In the genomic region with DNA sequence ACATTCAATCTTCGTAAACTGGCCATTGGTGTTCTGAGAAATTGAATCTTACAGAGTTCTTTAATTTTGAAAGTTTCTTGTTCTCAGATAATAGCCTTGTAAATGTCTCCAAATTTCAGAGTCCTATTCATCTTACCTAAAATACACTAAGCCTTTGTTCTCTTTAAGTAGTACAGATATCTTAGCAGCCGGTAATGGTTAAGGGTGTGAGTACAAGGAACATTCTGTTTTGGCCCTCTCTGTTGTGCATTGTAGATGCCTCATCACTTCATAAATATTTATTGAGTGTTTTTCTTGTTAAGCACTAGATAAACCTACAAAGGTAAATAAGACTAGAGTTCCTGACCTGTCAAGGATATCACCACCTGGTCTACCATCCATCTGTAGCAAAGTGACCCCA, we compare ENCODE assay signal across 29 cellular contexts. TPM values are rescaled to one million over a fixed set of nuclear protein-coding genes. Genes with fewer than 3 reads are reported as not detected.
DNase-seq lines count a peak whose midpoint lies in the region; ATAC-seq, FAIRE-seq and TF ChIP-seq lines count a peak whose summit lies in the region.
"Had no signal": no experiment of that assay in that cellular context is flagged by ENCODE, and none has a peak within 500 bp of the region (broad histone marks: within the 10 kb centered on the region; RNA-seq: fewer than 3 reads in every experiment).

No MANE protein-coding gene starts in this region.

- in situ Hi-C loops in mammary epithelial cell (cut with MboI; ENCODE audit: low sequenced_read_pairs in 2 of 2), result no loop called here

- ATAC-seq in GM21717 (IDR thresholded peaks at IDR 0.05; ENCODE audit: unreplicated experiment), result no peak
- ATAC-seq: K562, PC-3, T-cell had no signal

- H3K9ac ChIP-seq in mammary epithelial cell (ENCODE audit: insufficient read depth, low read length) (no peak overlapping the region), endothelial cell of umbilical vein (replicated peaks; ENCODE audit: extremely low read depth, insufficient read depth, low read length) (no peak overlapping the region)

- H3K9me3 ChIP-seq in mammary epithelial cell (replicated peaks; ENCODE audit: insufficient read depth, low read length), result no peaks in the 10 kb centered on the region
- H3K9me3 ChIP-seq in breast epithelium, result no peaks in the 10 kb centered on the region
- no peaks in the 10 kb centered on the region for H3K9me3 ChIP-seq in endothelial cell of umbilical vein (replicated peaks; ENCODE audit: control insufficient read depth, insufficient read depth, low read length)
- H3K9me3 ChIP-seq: Caco-2, MG63 had no signal

- TF ChIP-seq CTCF in mammary epithelial cell (conservative IDR thresholded peaks at IDR 0.05 in 1 of 2, IDR thresholded peaks at IDR 0.05 in 1 of 2; ENCODE audit: extremely low read depth in 1 of 2, insufficient read depth in 1 of 2, low read depth in 1 of 2, low read length in 2 of 2) (no peak), breast epithelium (IDR thresholded peaks at IDR 0.05) (no peak), endothelial cell of umbilical vein (IDR thresholded peaks at IDR 0.05; ENCODE audit: extremely low read depth in 1 of 2, insufficient read depth in 1 of 2, low read depth in 1 of 2, low read length in 2 of 2) (no peak), GM20000 (IDR thresholded peaks at IDR 0.05; ENCODE audit: extremely low read depth, missing control alignments) (no peak)

- intact Hi-C loops in mammary epithelial cell (cut with micrococcal nuclease) (loop anchor here (10.0 kb wide), 1 partner anchor 199 kb away; no protein-coding TSS in a partner anchor), breast epithelium (cut with DNase I; ENCODE audit: low total_unique reads) (no loop called here), endothelial cell of umbilical vein (cut with micrococcal nuclease) (no loop called here)

- no peak overlapping the region for H3K4me3 ChIP-seq in mammary epithelial cell (replicated peaks in 1 of 3; ENCODE audit: insufficient read depth in 1 of 3, low read depth in 2 of 3, low read length in 3 of 3)
- no peak overlapping the region for H3K4me3 ChIP-seq in breast epithelium
- no peak overlapping the region for H3K4me3 ChIP-seq in endothelial cell of umbilical vein (replicated peaks in 1 of 3; ENCODE audit: insufficient read depth in 1 of 3, low read depth in 1 of 3, low read length in 3 of 3)
- H3K4me3 ChIP-seq: K562, MG63, SJSA1 had no signal

- H3K36me3 ChIP-seq in mammary epithelial cell (ENCODE audit: insufficient read depth, low read length) (peaks cover 1% of the 10 kb centered on the region), breast epithelium (no peaks in the 10 kb centered on the region), endothelial cell of umbilical vein (ENCODE audit: control insufficient read depth in 2 of 2, extremely low read depth in 1 of 2, insufficient read depth in 2 of 2, low read length in 2 of 2) (no peaks in the 10 kb centered on the region)
- H3K36me3 ChIP-seq: MG63, SJSA1 had no signal

- BruUV-seq in mammary epithelial cell (replicated peaks; lab: Mats Ljungman, UMichigan) (no TSS peak), endothelial cell of umbilical vein (replicated peaks; lab: Mats Ljungman, UMichigan) (no TSS peak)

- TF ChIP-seq POLR2A in breast epithelium (IDR thresholded peaks at IDR 0.05), result no peak
- TF ChIP-seq POLR2A in endothelial cell of umbilical vein (IDR thresholded peaks at IDR 0.05; ENCODE audit: low read depth, low read length), result no peak

- H3K4me1 ChIP-seq in mammary epithelial cell (ENCODE audit: insufficient read depth, low read length) (no peaks in the 10 kb centered on the region), breast epithelium (no peaks in the 10 kb centered on the region), endothelial cell of umbilical vein (ENCODE audit: control insufficient read depth, extremely low read depth, insufficient read depth, low read length) (no peaks in the 10 kb centered on the region)
- H3K4me1 ChIP-seq: Caco-2 had no signal

- H2AFZ ChIP-seq in mammary epithelial cell (ENCODE audit: low read depth, low read length) (no peak overlapping the region), endothelial cell of umbilical vein (ENCODE audit: low read depth, low read length) (no peak overlapping the region)

- CTCF ChIA-PET in mammary epithelial cell (lab: Charles Lee; ENCODE audit: low non-redundant PET) (no interaction called here), endothelial cell of umbilical vein (lab: Charles Lee) (no interaction called here)

- H3K4me2 ChIP-seq in mammary epithelial cell (ENCODE audit: insufficient read depth, low read depth, low read length), result no peak overlapping the region
- no peak overlapping the region for H3K4me2 ChIP-seq in endothelial cell of umbilical vein (ENCODE audit: insufficient read depth, low read length)

- H3K27me3 ChIP-seq in mammary epithelial cell (ENCODE audit: insufficient read depth, low read length) (no peaks in the 10 kb centered on the region), breast epithelium (no peaks in the 10 kb centered on the region), endothelial cell of umbilical vein (ENCODE audit: control insufficient read depth in 2 of 2, insufficient read depth in 2 of 2, low read length in 2 of 2) (no peaks in the 10 kb centered on the region)
- H3K27me3 ChIP-seq: MG63, SJSA1 had no signal

- H3K27ac ChIP-seq in mammary epithelial cell (ENCODE audit: insufficient read depth, low read depth, low read length) (no peak overlapping the region), breast epithelium (no peak overlapping the region), endothelial cell of umbilical vein (ENCODE audit: insufficient read depth, low read depth, low read length) (no peak overlapping the region)
- H3K27ac ChIP-seq: SJSA1 had no signal

- 75% methylated on average over 2 of the region's 2 CpGs for WGBS in mammary epithelial cell (ENCODE audit: low coverage, missing lambda C conversion rate)

- dilution Hi-C loops in mammary epithelial cell (cut with HindIII; ENCODE audit: low sequenced_read_pairs), result no loop called here
- dilution Hi-C loops in endothelial cell of umbilical vein (cut with MboI; ENCODE audit: extremely low pct_ligation_motif_present, low sequenced_read_pairs), result no loop called here

- DNase-seq in mammary epithelial cell (peak; percentile 48), breast epithelium (ENCODE audit: low spot score in 2 of 2) (no peak), HuH-7 (ENCODE audit: low spot score) (peak; percentile 8), endothelial cell of umbilical vein (ENCODE audit: low read depth, low spot score) (no peak), DMS79 (lab: John Stamatoyannopoulos, UW) (no peak), MV-4-11 (lab: John Stamatoyannopoulos, UW) (no peak), GM20000 (ENCODE audit: low spot score) (no peak)
- DNase-seq: C1 segment of cervical spinal cord; Caco-2; CD4-positive, alpha-beta memory T cell; DND-41; Kasumi-1; MG63; NCI-H1048; NCI-H1417; NCI-H1694; NCI-H2029 treated with DMSO at 0.1 percent for 48 hours; NCI-H2171 treated with DMSO at 0.1 percent for 48 hours; NCI-H345; NCI-H510A treated with DMSO at 0.1 percent for 48 hours; NK-92 treated with Interleukin-12 subunit alpha and Interleukin-12 subunit beta, amount 100 ng/mL, for 24 hours; PC-3; Right ventricle myocardium superior; RPMI8226; T-cell had no signal

- POLR2A ChIA-PET in endothelial cell of umbilical vein (lab: Charles Lee), result no interaction called here

- H4K20me1 ChIP-seq in mammary epithelial cell (ENCODE audit: insufficient read depth, low read length), result no peaks in the 10 kb centered on the region
- H4K20me1 ChIP-seq in endothelial cell of umbilical vein (replicated peaks; ENCODE audit: control insufficient read depth, extremely low read depth, insufficient read depth, low read length), result no peaks in the 10 kb centered on the region

- no peaks in the 10 kb centered on the region for H3K9me1 ChIP-seq in endothelial cell of umbilical vein (replicated peaks; ENCODE audit: control insufficient read depth, extremely low read depth, insufficient read depth, low read length)

- H3K79me2 ChIP-seq in mammary epithelial cell (ENCODE audit: insufficient read depth, low read length) (peaks cover 16% of the 10 kb centered on the region), endothelial cell of umbilical vein (ENCODE audit: control insufficient read depth, insufficient read depth, low read length) (no peaks in the 10 kb centered on the region)

- peak; percentile 26 for FAIRE-seq in endothelial cell of umbilical vein (lab: Jason Lieb, UNC)
- FAIRE-seq: H54, K562 had no signal

TF ChIP-seq in endothelial cell of umbilical vein, 7 proteins besides CTCF, POLR2A, EP300 and RAD21:
- no peak for TF ChIP-seq EZH2 (IDR thresholded peaks at IDR 0.05; ENCODE audit: borderline replicate concordance, low read depth, low read length, severe bottlenecking)
- TF ChIP-seq, protein P1, sequence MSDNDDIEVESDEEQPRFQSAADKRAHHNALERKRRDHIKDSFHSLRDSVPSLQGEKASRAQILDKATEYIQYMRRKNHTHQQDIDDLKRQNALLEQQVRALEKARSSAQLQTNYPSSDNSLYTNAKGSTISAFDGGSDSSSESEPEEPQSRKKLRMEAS (IDR thresholded peaks at IDR 0.05; ENCODE audit: insufficient read depth, insufficient read length), result no peak

RNA-seq across cellular contexts. Expression of a gene that starts 35.2 kb away (rescaled TPM):
- total RNA-seq in mammary epithelial cell, result 10 to 100 TPM; 15.8 to 25.5 TPM
- polyA plus RNA-seq in mammary epithelial cell, result 11.5 TPM
- polyA minus RNA-seq in mammary epithelial cell, result 15.9 TPM
- 10 to 100 TPM; 19.8 to 29.1 (median 26.9) TPM for total RNA-seq in breast epithelium
- 14.8 and 17.3 TPM in 2 replicates for total RNA-seq in endothelial cell of umbilical vein
- 7.4 and 9.3 TPM in 2 replicates for polyA plus RNA-seq in endothelial cell of umbilical vein
- polyA plus RNA-seq in endothelial cell of umbilical vein (2011; cell fraction: cytosol; rRNA removed), result 9.4 and 13.2 TPM in 2 replicates
- polyA plus RNA-seq in endothelial cell of umbilical vein (2011; cell fraction: nucleus; rRNA removed), result 11.9 and 14.8 TPM in 2 replicates
- 13.7 and 14.6 TPM in 2 replicates for polyA plus RNA-seq in endothelial cell of umbilical vein (2012)
- 11.7 and 17.0 TPM in 2 replicates for polyA minus RNA-seq in endothelial cell of umbilical vein
- polyA minus RNA-seq in endothelial cell of umbilical vein (2011; cell fraction: cytosol; rRNA and poly(A)+ RNA removed), result 16.4 TPM
- 17.6 and 22.3 TPM in 2 replicates for polyA minus RNA-seq in endothelial cell of umbilical vein (2011; cell fraction: nucleus; rRNA and poly(A)+ RNA removed)

Comparison
In these comparisons a context has a peak if more than half of its experiments do, and no peak if none do; other contexts are left out.
1. DNase-seq: peak in mammary epithelial cell (single experiment) and HuH-7 (single experiment); none in breast epithelium (0 of 2), endothelial cell of umbilical vein (single experiment), DMS79 (single experiment), MV-4-11 (single experiment) and GM20000 (single experiment).